In the genomic region with DNA sequence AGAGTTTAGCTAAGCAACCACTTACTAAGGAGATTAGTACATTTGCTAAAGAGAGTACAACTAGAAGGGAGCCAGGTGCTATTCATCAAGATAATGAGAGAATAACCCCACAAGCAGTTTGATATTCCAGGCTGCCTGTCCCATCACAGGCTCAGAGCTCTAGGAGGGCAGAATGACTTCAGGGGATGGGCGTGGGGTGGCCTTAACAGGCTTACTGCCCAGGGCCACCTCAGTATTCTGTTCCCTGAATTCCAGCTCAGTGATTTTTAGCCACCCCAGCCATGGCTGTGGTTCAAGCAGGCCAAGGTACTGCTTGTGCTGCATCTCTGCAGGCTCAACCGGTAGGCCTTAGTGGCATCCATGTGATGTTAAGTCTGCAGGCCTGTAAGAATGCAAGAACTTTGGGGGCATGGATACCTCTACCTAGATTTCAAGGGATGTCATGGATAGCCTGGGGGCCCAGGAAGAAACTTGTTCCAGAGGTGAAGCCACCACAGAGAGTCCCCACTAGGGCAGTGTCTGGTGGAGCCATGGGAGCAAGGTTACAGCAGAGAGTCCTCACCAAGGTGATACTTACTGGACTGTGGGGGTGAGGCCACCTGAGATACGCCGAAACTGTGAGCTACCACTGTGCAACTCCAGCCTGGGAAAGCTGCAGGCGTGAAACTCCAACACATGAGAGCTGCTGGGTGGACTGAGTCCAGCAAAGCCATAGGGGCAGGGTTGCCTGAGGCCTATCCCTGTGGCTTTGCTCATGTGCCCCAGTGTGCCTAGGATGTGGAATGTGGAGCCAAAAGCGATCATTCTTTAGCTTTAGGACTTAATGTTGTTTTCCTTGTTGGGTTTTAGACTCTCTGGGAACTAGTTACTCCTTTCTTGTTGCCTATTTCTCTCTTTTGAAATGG, we compare ENCODE assay signal across 21 cellular contexts.
A peak's percentile ranks its signal among the peaks of the same experiment; 100 is the strongest.
DNase-seq lines count a peak whose midpoint lies in the region; ATAC-seq, FAIRE-seq and TF ChIP-seq lines count a peak whose summit lies in the region.
"Had no signal": no experiment of that assay in that cellular context is flagged by ENCODE, and none has a peak within 500 bp of the region (broad histone marks: within the 10 kb centered on the region; RNA-seq: fewer than 3 reads in every experiment).

No MANE protein-coding gene starts in this region.

- H3K9me3 ChIP-seq in HEK293 (ENCODE audit: control insufficient read depth, insufficient read depth, low read depth, low read length) (no peaks in the 10 kb centered on the region), trophoblast cell (ENCODE audit: insufficient read depth, low read depth, low read length) (no peaks in the 10 kb centered on the region), HAP-1 (no peaks in the 10 kb centered on the region)
- H3K9me3 ChIP-seq: BE2C, SJSA1 had no signal

- H3K27ac ChIP-seq in ACC112 (ENCODE audit: low read depth, low read length) (0 out of 2 replicates have a peak overlapping the region, but pooled peaks have one; percentile 28), HEK293 (ENCODE audit: extremely low read depth, low read depth, low read length) (no peak overlapping the region), trophoblast cell (ENCODE audit: low read depth, low read length) (no peak overlapping the region)
- H3K27ac ChIP-seq: SJSA1 had no signal

- no CpG with 5 or more reads among the region's 6 CpGs for whole genome bisulfite sequencing in trophoblast cell (ENCODE audit: extremely low coverage, insufficient coverage, insufficient read length)

- no peak overlapping the region for H4K12ac ChIP-seq in trophoblast cell (ENCODE audit: low read depth, low read length)

- H3K4ac ChIP-seq in trophoblast cell (ENCODE audit: low read depth, low read length) = peak overlapping the region; percentile 11

- peak overlapping the region; percentile 30 for H3K18ac ChIP-seq in trophoblast cell (ENCODE audit: low read length)

- H3K9ac ChIP-seq in trophoblast cell (ENCODE audit: low read length) = no peak overlapping the region

- no peak overlapping the region for H4K8ac ChIP-seq in trophoblast cell (ENCODE audit: low read depth, low read length)

- TF ChIP-seq CTCF in HEK293 (tag by site-specific recombination; IDR thresholded peaks at IDR 0.05) = no peak

- H2BK5ac ChIP-seq in trophoblast cell (ENCODE audit: low read depth, low read length, poor library complexity) = no peak overlapping the region

- no peak overlapping the region for H3K23ac ChIP-seq in trophoblast cell (ENCODE audit: low read length)

- H3K27me3 ChIP-seq in ACC112 (ENCODE audit: insufficient read depth, low read length) (no peaks in the 10 kb centered on the region), trophoblast cell (ENCODE audit: insufficient read depth, low read length) (no peaks in the 10 kb centered on the region), HAP-1 (ENCODE audit: low read depth) (no peaks in the 10 kb centered on the region)
- H3K27me3 ChIP-seq: BE2C, SJSA1 had no signal

- ATAC-seq in esophagus mucosa = peak; percentile 27
- no peak for ATAC-seq in HG02870 (IDR thresholded peaks at IDR 0.05; ENCODE audit: unreplicated experiment)
- ATAC-seq: Panc1 had no signal

- H2AFZ ChIP-seq in ACC112 (ENCODE audit: low read length, unreplicated experiment) (no peak overlapping the region), trophoblast cell (ENCODE audit: insufficient read depth, low read length, poor library complexity) (no peak overlapping the region)

- H4K91ac ChIP-seq in trophoblast cell (ENCODE audit: low read depth, low read length) = no peak overlapping the region

- H3K36me3 ChIP-seq in ACC112 (ENCODE audit: insufficient read depth, low read length) (no peaks in the 10 kb centered on the region), HEK293 (ENCODE audit: control insufficient read depth in 2 of 2, insufficient read depth in 1 of 2, low read length in 2 of 2) (no peaks in the 10 kb centered on the region), trophoblast cell (ENCODE audit: control insufficient read depth in 1 of 2, insufficient read depth in 2 of 2, low read length in 2 of 2) (peaks cover 0 to 2% of the 10 kb centered on the region in 2 experiments), HAP-1 (replicated peaks) (no peaks in the 10 kb centered on the region)
- H3K36me3 ChIP-seq: BE2C, SJSA1 had no signal

- FAIRE-seq in RCC 7860 (lab: Jason Lieb, UNC) = no peak
- FAIRE-seq: A204.1, D721Med had no signal

- no peak overlapping the region for H2AK5ac ChIP-seq in trophoblast cell (ENCODE audit: low read length)

- H2BK120ac ChIP-seq in trophoblast cell (ENCODE audit: insufficient read depth, low read length, poor library complexity) = no peak overlapping the region

- no peak overlapping the region for H3K4me3 ChIP-seq in ACC112 (ENCODE audit: low read depth, low read length)
- no peak overlapping the region for H3K4me3 ChIP-seq in HEK293 (ENCODE audit: low read depth, low read length)
- H3K4me3 ChIP-seq in trophoblast cell (ENCODE audit: low read depth, low read length) = no peak overlapping the region
- H3K4me3 ChIP-seq in HAP-1 = no peak overlapping the region
- H3K4me3 ChIP-seq: SJSA1 had no signal

- H3K14ac ChIP-seq in trophoblast cell (ENCODE audit: low read length) = no peak overlapping the region

- H3K79me1 ChIP-seq in trophoblast cell (ENCODE audit: low read length) = no peaks in the 10 kb centered on the region

- in situ Hi-C loops in HAP-1 (cut with MboI; ENCODE audit: low sequenced_read_pairs) = no loop called here

- H3K4me1 ChIP-seq in ACC112 (ENCODE audit: control insufficient read depth, insufficient read depth, low read length, unreplicated experiment) = peaks cover 27% of the 10 kb centered on the region
- H3K4me1 ChIP-seq in HEK293 (ENCODE audit: control insufficient read depth, insufficient read depth, low read length) = no peaks in the 10 kb centered on the region
- H3K4me1 ChIP-seq in trophoblast cell (ENCODE audit: control insufficient read depth in 1 of 2, insufficient read depth in 2 of 2, low read length in 2 of 2) = peaks cover 2 to 4% of the 10 kb centered on the region in 2 experiments
- H3K4me1 ChIP-seq in HAP-1 = 0 out of 2 replicates have a peak, but pooled peaks cover 7% of the 10 kb centered on the region

- H3K79me2 ChIP-seq in ACC112 (ENCODE audit: control insufficient read depth, insufficient read depth, low read length, unreplicated experiment) = peaks cover 42% of the 10 kb centered on the region
- H3K79me2 ChIP-seq in trophoblast cell (ENCODE audit: control insufficient read depth, insufficient read depth, low read length, poor library complexity) = no peaks in the 10 kb centered on the region

- peak; percentile 77 to 83 for DNase-seq in trophoblast cell
- no peak for DNase-seq in HAP-1 (ENCODE audit: low spot score in 2 of 2)
- DNase-seq in RCC 7860 (ENCODE audit: low spot score) = no peak
- DNase-seq: BE2C; DMS53; GF-D8; NCI-H1092; NCI-H1436 treated with DMSO at 0.1 percent for 48 hours; NCI-H1930; NCI-H2227 treated with DMSO at 0.1 percent for 48 hours; NCI-H510A treated with DMSO at 0.1 percent for 48 hours; NCI-H774; NK-92 treated with Interleukin-12 subunit alpha and Interleukin-12 subunit beta, amount 100 ng/mL, for 24 hours had no signal

- CTCF ChIA-PET in HEK293 (lab: Yijun Ruan, JAX) = no interaction called here

- POLR2A ChIA-PET in HEK293 (lab: Yijun Ruan, JAX) = no interaction called here

- H3K4me2 ChIP-seq in trophoblast cell (ENCODE audit: low read length) = no peak overlapping the region

- no peak overlapping the region for H2BK12ac ChIP-seq in trophoblast cell (ENCODE audit: low read length)

TF ChIP-seq in HEK293, 187 proteins besides CTCF, POLR2A, EP300 and RAD21:
- TF ChIP-seq ZNF585B (tag by site-specific recombination; IDR thresholded peaks at IDR 0.05) = peak; percentile 63
- TF ChIP-seq YY2 (tag by site-specific recombination; IDR thresholded peaks at IDR 0.05) = no peak
- no peak for TF ChIP-seq ZNF175 (tag by site-specific recombination; IDR thresholded peaks at IDR 0.05)

Comparison
In these comparisons a context has a peak if more than half of its experiments do, and no peak if none do; other contexts are left out.
1. DNase-seq: peak in trophoblast cell (2 of 2); none in HAP-1 (0 of 2) and RCC 7860 (single experiment).